8 cellular contexts compared by ENCODE assay signal in genomic region chr12:120902846-120903381, GRCh38. TPM values are rescaled to one million over a fixed set of nuclear protein-coding genes. Genes with fewer than 3 reads are reported as not detected.
DNase-seq lines count a peak whose midpoint lies in the region; ATAC-seq and TF ChIP-seq lines count a peak whose summit lies in the region.

No MANE protein-coding gene starts in this region.

- H3K4me1 ChIP-seq in Panc1 (ENCODE audit: control insufficient read depth, insufficient read depth, low read length) (peaks cover 10% of the 10 kb centered on the region), parathyroid adenoma (no peaks in the 10 kb centered on the region)

- no peak overlapping the region for H2AFZ ChIP-seq in parathyroid adenoma

- H3K9me3 ChIP-seq in Panc1 (ENCODE audit: control insufficient read depth, insufficient read depth, low read depth, low read length) (no peaks in the 10 kb centered on the region), parathyroid adenoma (ENCODE audit: control insufficient read depth, low read length) (no peaks in the 10 kb centered on the region)

- H3K27me3 ChIP-seq in Panc1 (ENCODE audit: control insufficient read depth, insufficient read depth, low read length) (no peaks in the 10 kb centered on the region), parathyroid adenoma (ENCODE audit: control insufficient read depth, insufficient read depth, low read length) (no peaks in the 10 kb centered on the region)

- H3K79me2 ChIP-seq in parathyroid adenoma: peaks cover 19% of the 10 kb centered on the region

- H3K4me3 ChIP-seq in Panc1 (ENCODE audit: low read depth in 2 of 2, low read length in 2 of 2): peak overlapping the region; percentile 83 to 91
- peak overlapping the region; percentile 92 for H3K4me3 ChIP-seq in parathyroid adenoma (ENCODE audit: low read depth, low read length)

- peak; percentile 46 for DNase-seq in ELF-1 (ENCODE audit: low read depth, low spot score)
- no peak for DNase-seq in Panc1 (ENCODE audit: low read depth, low spot score)
- DNase-seq in epithelial cell of prostate (ENCODE audit: low read depth, low spot score): no peak
- DNase-seq in cortex of kidney (lab: John Stamatoyannopoulos, UW): no peak
- no peak for DNase-seq in NCI-H1048 (lab: John Stamatoyannopoulos, UW)
- DNase-seq in GF-D8 (lab: John Stamatoyannopoulos, UW): no peak

- BruUV-seq in Panc1 (replicated peaks; lab: Mats Ljungman, UMichigan): no TSS peak

- no peak overlapping the region for H3K9ac ChIP-seq in parathyroid adenoma

- no peak for TF ChIP-seq CTCF in Panc1 (IDR thresholded peaks at IDR 0.05)
- no peak for TF ChIP-seq CTCF in parathyroid adenoma (IDR thresholded peaks at IDR 0.05)

- in situ Hi-C loops in Panc1 (cut with HindIII; ENCODE audit: low pct_unique_long_range_greater_than_20kb, low sequenced_read_pairs): no loop called here

- H3K27ac ChIP-seq in Panc1 (ENCODE audit: low read length): peak overlapping the region; percentile 75
- H3K27ac ChIP-seq in epithelial cell of prostate: peak overlapping the region; percentile 75
- peak overlapping the region; percentile 83 for H3K27ac ChIP-seq in parathyroid adenoma

- H3K36me3 ChIP-seq in Panc1 (ENCODE audit: control insufficient read depth, insufficient read depth, low read length) (no peaks in the 10 kb centered on the region; the same call in 1 of the 2 replicates), parathyroid adenoma (ENCODE audit: control insufficient read depth, insufficient read depth, low read length) (no peaks in the 10 kb centered on the region)

- peak; percentile 45; the same call in 1 of the 2 replicates for ATAC-seq in Panc1
- ATAC-seq in HG02678 (IDR thresholded peaks at IDR 0.05; ENCODE audit: unreplicated experiment): no peak

- peak overlapping the region; percentile 54 for H3K4me2 ChIP-seq in parathyroid adenoma (ENCODE audit: low read length)

- intact Hi-C loops in Panc1 (cut with micrococcal nuclease; ENCODE audit: unreplicated experiment): no loop called here

- POLR2A ChIA-PET in Panc1 (lab: Charles Lee): interaction anchor here (0.6 kb wide), 2 partner anchors 177 to 368 kb away, joined by 3 read pairs; partner anchors contain the start of gene ACADS

- CTCF ChIA-PET in Panc1 (lab: Charles Lee): no interaction called here

RNA-seq across cellular contexts. Expression of gene SPPL3, which starts 1.2 kb away (rescaled TPM):
- 51.1 TPM for total RNA-seq in Panc1 (2021; ENCODE audit: unreplicated experiment)
- polyA plus RNA-seq in Panc1 (2012; ENCODE audit: insufficient read length): 31.4 TPM
